ENCODE assay signal across 10 cellular contexts in genomic region chr2:38038682-38039081, GRCh38. TPM values are rescaled to one million over a fixed set of nuclear protein-coding genes. Genes with fewer than 3 reads are reported as not detected.
A peak's percentile ranks its signal among the peaks of the same experiment; 100 is the strongest.
DNase-seq lines count a peak whose midpoint lies in the region; ATAC-seq and TF ChIP-seq lines count a peak whose summit lies in the region.
"Had no signal": no experiment of that assay in that cellular context is flagged by ENCODE, and none has a peak within 500 bp of the region (broad histone marks: within the 10 kb centered on the region; RNA-seq: fewer than 3 reads in every experiment).

No MANE protein-coding gene starts in this region.

- no peaks in the 10 kb centered on the region for H4K20me1 ChIP-seq in fibroblast of lung (ENCODE audit: control insufficient read depth, extremely low read depth, insufficient read depth, low read length)

- H3K9me3 ChIP-seq in ES-I3 (ENCODE audit: control insufficient read depth, insufficient read depth, low read length), result no peaks in the 10 kb centered on the region
- no peaks in the 10 kb centered on the region for H3K9me3 ChIP-seq in fibroblast of lung (ENCODE audit: control insufficient read depth, insufficient read depth, low read depth, low read length)

- H3K36me3 ChIP-seq in ES-I3 (ENCODE audit: insufficient read depth, low read length) (no peaks in the 10 kb centered on the region), fibroblast of lung (ENCODE audit: control insufficient read depth, insufficient read depth, low read length) (no peaks in the 10 kb centered on the region), rectal smooth muscle tissue (ENCODE audit: control insufficient read depth, insufficient read depth, low read length) (no peaks in the 10 kb centered on the region)

- H3K4me3 ChIP-seq in fibroblast of lung (replicated peaks in 1 of 4; ENCODE audit: control extremely low read depth in 1 of 4, insufficient read depth in 1 of 4, low read depth in 3 of 4, low read length in 4 of 4) (peak overlapping the region in 1 of 4 experiments; percentile 50), rectal smooth muscle tissue (ENCODE audit: low read length) (peak overlapping the region; percentile 52)

- H3K27ac ChIP-seq in fibroblast of lung (ENCODE audit: insufficient read depth, low read length) (no peak overlapping the region), rectal smooth muscle tissue (ENCODE audit: low read depth, low read length) (no peak overlapping the region)

- no peaks in the 10 kb centered on the region for H3K4me1 ChIP-seq in ES-I3 (ENCODE audit: insufficient read depth, low read length)
- peaks cover 5% of the 10 kb centered on the region for H3K4me1 ChIP-seq in fibroblast of lung (ENCODE audit: control insufficient read depth, extremely low read depth, insufficient read depth, low read length)
- H3K4me1 ChIP-seq in rectal smooth muscle tissue (ENCODE audit: control insufficient read depth, insufficient read depth, low read length), result peaks cover 6% of the 10 kb centered on the region

- peak overlapping the region; percentile 79 for H3K4me2 ChIP-seq in fibroblast of lung (ENCODE audit: extremely low read depth, insufficient read depth, low read length)

- no peaks in the 10 kb centered on the region for H3K79me2 ChIP-seq in fibroblast of lung (ENCODE audit: control insufficient read depth, insufficient read depth, low read length)

- ATAC-seq in HG03196 (IDR thresholded peaks at IDR 0.05; ENCODE audit: unreplicated experiment), result peak; percentile 11
- ATAC-seq in esophagus mucosa, result no peak

- H3K27me3 ChIP-seq in fibroblast of lung (ENCODE audit: control insufficient read depth, insufficient read depth, low read length), result no peaks in the 10 kb centered on the region
- H3K27me3 ChIP-seq in rectal smooth muscle tissue (ENCODE audit: control insufficient read depth, insufficient read depth, low read length), result no peaks in the 10 kb centered on the region

- H3K9ac ChIP-seq in ES-I3 (ENCODE audit: low read depth, low read length), result peak overlapping the region; percentile 45; the same call in 1 of the 2 replicates
- no peak overlapping the region for H3K9ac ChIP-seq in fibroblast of lung (ENCODE audit: insufficient read depth, low read length)
- no peak overlapping the region for H3K9ac ChIP-seq in rectal smooth muscle tissue (ENCODE audit: low read length)

- DNase-seq in fibroblast of lung (ENCODE audit: low read depth in 2 of 2) (no peak), CD1c-positive myeloid dendritic cell (ENCODE audit: extremely low spot score) (no peak), NCI-H748 treated with DMSO at 0.1 percent for 48 hours (lab: John Stamatoyannopoulos, UW) (no peak), SHP77 treated with DMSO at 0.1 percent for 48 hours (lab: John Stamatoyannopoulos, UW) (no peak)
- DNase-seq: activated naive CD8-positive, alpha-beta T cell treated with anti-CD3 and anti-CD28 coated beads, Interleukin-2, amount 10 ng/mL, durations not matched to agents 7 days and 5 days; NCI-H1417 treated with DMSO at 0.1 percent for 48 hours had no signal

- TF ChIP-seq CTCF in fibroblast of lung (conservative IDR thresholded peaks at IDR 0.05 in 1 of 2, IDR thresholded peaks at IDR 0.05 in 1 of 2; ENCODE audit: low read depth in 1 of 2, low read length in 2 of 2), result no peak

- H2AFZ ChIP-seq in fibroblast of lung (ENCODE audit: low read length), result peak overlapping the region; percentile 72

RNA-seq across cellular contexts. Expression of gene CYP1B1, which starts 37.3 kb away (rescaled TPM):
- total RNA-seq in fibroblast of lung (94.1 and 97.3 TPM in 2 replicates), esophagus mucosa (2.0 TPM)
- polyA plus RNA-seq in fibroblast of lung, result 26.1 and 43.2 TPM in 2 replicates
- polyA plus RNA-seq in fibroblast of lung (2012), result 35.8 and 57.1 TPM in 2 replicates
- 147 and 148 TPM in 2 replicates for polyA minus RNA-seq in fibroblast of lung (ENCODE audit: low replicate concordance)

Comparison
In these comparisons a context has a peak if more than half of its experiments do, and no peak if none do; other contexts are left out.
1. RNA of gene CYP1B1, which starts 37.3 kb away (total RNA-seq): 94.1 to 97.3 TPM in fibroblast of lung; 2.0 TPM in esophagus mucosa (single experiment); every median in the first group is over 10 times any median in the second.